In the genomic region with DNA sequence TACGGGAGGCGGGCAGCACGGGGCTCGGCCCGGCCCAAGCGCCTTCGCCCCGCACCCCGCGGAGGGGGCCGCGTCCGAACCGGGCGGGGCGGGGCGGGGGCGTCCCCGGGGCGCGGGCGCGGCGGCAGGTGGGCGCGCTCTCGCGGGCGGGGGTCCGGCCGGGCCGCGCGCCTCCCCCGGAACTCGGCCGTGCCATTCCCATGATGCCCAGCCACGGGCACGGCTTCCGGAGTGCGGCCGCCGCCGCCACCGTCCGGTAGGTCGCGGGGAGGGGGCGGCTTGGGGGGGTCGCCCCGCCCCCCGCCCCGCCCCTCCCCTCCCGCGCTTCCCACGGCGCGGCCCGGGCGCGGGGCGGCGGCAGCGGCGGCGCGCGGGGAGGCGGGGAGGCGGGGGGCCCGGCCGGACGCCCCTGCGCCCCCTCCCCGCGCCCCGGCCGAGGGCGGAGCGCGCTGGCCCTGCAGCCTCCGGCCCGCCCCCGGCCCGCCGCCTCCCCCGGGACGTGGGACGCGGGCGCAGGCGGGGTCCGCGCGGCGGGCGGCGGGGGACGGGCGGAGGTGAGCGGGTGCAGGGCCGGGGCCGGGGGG, we compare ENCODE assay signal across 8 cellular contexts. TPM values are rescaled to one million over a fixed set of nuclear protein-coding genes. Genes with fewer than 3 reads are reported as not detected.
DNase-seq lines count a peak whose midpoint lies in the region; ATAC-seq and TF ChIP-seq lines count a peak whose summit lies in the region.

PPP1R26 (plus strand) TSS at position 314 of the 584 bp plus-strand sequence. CDS start 4,729 bp downstream, outside the sequence.

- TF ChIP-seq CTCF in Caco-2 (IDR thresholded peaks at IDR 0.05; ENCODE audit: insufficient read depth in 1 of 2, low read depth in 1 of 2, low read length in 1 of 2, severe bottlenecking in 1 of 2, unreplicated experiment in 1 of 2) (no peak), LNCaP clone FGC (IDR thresholded peaks at IDR 0.05; ENCODE audit: control insufficient read depth, extremely low read depth, insufficient read depth) (no peak), liver (IDR thresholded peaks at IDR 0.05; ENCODE audit: low read depth, low read length, missing input control) (no peak), thoracic aorta (IDR thresholded peaks at IDR 0.05) (no peak)

- H3K4me3 ChIP-seq in Caco-2 (ENCODE audit: low read depth, low read length): peak within 1 kb of the TSS; percentile 93
- H3K4me3 ChIP-seq in LNCaP clone FGC (ENCODE audit: low read depth, low read length): peak within 1 kb of the TSS; percentile 85
- peak within 1 kb of the TSS; percentile 32 to 94 (median 91) for H3K4me3 ChIP-seq in liver (ENCODE audit: low read depth in 1 of 3, low read length in 3 of 3)
- peak within 1 kb of the TSS; percentile 95 for H3K4me3 ChIP-seq in thoracic aorta

- H3K4me3 Mint-ChIP-seq in Caco-2 (ENCODE audit: unreplicated experiment): peak within 1 kb of the TSS; percentile 76

- CTCF ChIA-PET in Caco-2 (lab: Charles Lee): no interaction called here

- no peak for ATAC-seq in thoracic aorta (ENCODE audit: insufficient number of reproducible peaks, low FRiP score, low read depth)
- ATAC-seq in HG03460 (IDR thresholded peaks at IDR 0.05; ENCODE audit: unreplicated experiment): no peak

- no TSS peak for BruUV-seq in Caco-2 (replicated peaks; lab: Mats Ljungman, UMichigan)

- H3K36me3 ChIP-seq in Caco-2 (ENCODE audit: control insufficient read depth, insufficient read depth, low read length) (no peaks in the 10 kb centered on the region; the same call in 1 of the 2 replicates), liver (ENCODE audit: control insufficient read depth in 4 of 4, insufficient read depth in 3 of 4, low read depth in 1 of 4, low read length in 3 of 4) (peaks cover 0 to 13% (median 1%) of the 10 kb centered on the region in 4 donors), thoracic aorta (peaks cover 7% of the 10 kb centered on the region)

- no peak for TF ChIP-seq RAD21 in liver (IDR thresholded peaks at IDR 0.05)

- H3K36me3 Mint-ChIP-seq in Caco-2 (ENCODE audit: insufficient read depth, unreplicated experiment): peaks cover 15% of the 10 kb centered on the region

- H3K4me1 Mint-ChIP-seq in Caco-2 (ENCODE audit: low read depth, unreplicated experiment): no peaks in the 10 kb centered on the region

- no peaks in the 10 kb centered on the region for H3K4me1 ChIP-seq in Caco-2
- H3K4me1 ChIP-seq in liver (ENCODE audit: control insufficient read depth in 4 of 4, insufficient read depth in 4 of 4, low read length in 3 of 4): peaks cover 4 to 23% (median 14%) of the 10 kb centered on the region in 4 donors
- H3K4me1 ChIP-seq in thoracic aorta (ENCODE audit: control insufficient read depth in 1 of 2, low read depth in 2 of 2): peaks cover 5 to 20% of the 10 kb centered on the region in 2 donors

- POLR2A ChIA-PET in Caco-2 (lab: Charles Lee): no interaction called here

- H3K27ac Mint-ChIP-seq in Caco-2 (ENCODE audit: unreplicated experiment): no peak within 1 kb of the TSS

- H3K9me3 Mint-ChIP-seq in Caco-2 (ENCODE audit: unreplicated experiment): no peaks in the 10 kb centered on the region

- H3K9me3 ChIP-seq in Caco-2: no peaks in the 10 kb centered on the region
- no peaks in the 10 kb centered on the region for H3K9me3 ChIP-seq in liver (ENCODE audit: control insufficient read depth in 4 of 4, low read length in 3 of 4)
- H3K9me3 ChIP-seq in thoracic aorta: no peaks in the 10 kb centered on the region

- no peaks in the 10 kb centered on the region for H3K27me3 ChIP-seq in Caco-2 (replicated peaks; ENCODE audit: control insufficient read depth, insufficient read depth, low read length)
- no peaks in the 10 kb centered on the region for H3K27me3 ChIP-seq in liver (ENCODE audit: control insufficient read depth in 4 of 4, insufficient read depth in 4 of 4, low read length in 3 of 4)
- H3K27me3 ChIP-seq in thoracic aorta (replicated peaks; ENCODE audit: insufficient read depth): no peaks in the 10 kb centered on the region

- DNase-seq in Caco-2 (peak in 1 of 2 experiments; percentile 47), LNCaP clone FGC (ENCODE audit: low read depth) (no peak), cerebellum (ENCODE audit: low spot score) (no peak), thoracic aorta (ENCODE audit: low spot score) (no peak), NCI-H1092 treated with DMSO at 0.1 percent for 48 hours (lab: John Stamatoyannopoulos, UW) (no peak)
- DNase-seq in effector CD8-positive, alpha-beta T cell (lab: John Stamatoyannopoulos, UW): no peak

- H3K27ac ChIP-seq in liver (ENCODE audit: low read depth in 1 of 2, low read length in 2 of 2) (peak within 1 kb of the TSS; percentile 54 to 63), thoracic aorta (peak within 1 kb of the TSS in 1 of 2 donors; percentile 21)

- no peaks in the 10 kb centered on the region for H3K27me3 Mint-ChIP-seq in Caco-2 (ENCODE audit: insufficient read depth, unreplicated experiment)

- 1% methylated on average over 85 of the region's 103 CpGs for whole genome bisulfite sequencing in liver

- intact Hi-C loops in Caco-2 (cut with micrococcal nuclease; ENCODE audit: unreplicated experiment): loop anchor here (2.0 kb wide), 1 partner anchor 21 kb away; the partner anchor contains the start of gene MRPS2

- peak within 1 kb of the TSS in 1 of 2 donors; percentile 54 for H3K9ac ChIP-seq in liver (ENCODE audit: low read depth in 1 of 2, low read length in 2 of 2)

TF ChIP-seq in liver, 16 proteins besides CTCF, POLR2A, EP300 and RAD21:
- no peak for TF ChIP-seq SP1 (IDR thresholded peaks at IDR 0.05)
- TF ChIP-seq, protein P1, sequence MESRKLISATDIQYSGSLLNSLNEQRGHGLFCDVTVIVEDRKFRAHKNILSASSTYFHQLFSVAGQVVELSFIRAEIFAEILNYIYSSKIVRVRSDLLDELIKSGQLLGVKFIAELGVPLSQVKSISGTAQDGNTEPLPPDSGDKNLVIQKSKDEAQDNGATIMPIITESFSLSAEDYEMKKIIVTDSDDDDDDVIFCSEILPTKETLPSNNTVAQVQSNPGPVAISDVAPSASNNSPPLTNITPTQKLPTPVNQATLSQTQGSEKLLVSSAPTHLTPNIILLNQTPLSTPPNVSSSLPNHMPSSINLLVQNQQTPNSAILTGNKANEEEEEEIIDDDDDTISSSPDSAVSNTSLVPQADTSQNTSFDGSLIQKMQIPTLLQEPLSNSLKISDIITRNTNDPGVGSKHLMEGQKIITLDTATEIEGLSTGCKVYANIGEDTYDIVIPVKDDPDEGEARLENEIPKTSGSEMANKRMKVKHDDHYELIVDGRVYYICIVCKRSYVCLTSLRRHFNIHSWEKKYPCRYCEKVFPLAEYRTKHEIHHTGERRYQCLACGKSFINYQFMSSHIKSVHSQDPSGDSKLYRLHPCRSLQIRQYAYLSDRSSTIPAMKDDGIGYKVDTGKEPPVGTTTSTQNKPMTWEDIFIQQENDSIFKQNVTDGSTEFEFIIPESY (IDR thresholded peaks at IDR 0.05): no peak

RNA-seq across cellular contexts. Expression of gene PPP1R26, which starts in this region (rescaled TPM):
- total RNA-seq in Caco-2 (2022): 23.7 and 24.3 TPM in 2 replicates
- 20.1 TPM for total RNA-seq in cerebellum
- 1 to 10 TPM; 4.6 to 9.5 TPM for total RNA-seq in liver
- polyA plus RNA-seq in liver: 1 to 10 TPM; 1.5 to 3.7 TPM
- total RNA-seq in thoracic aorta: 10 to 100 TPM; 11.9 to 17.6 TPM
